In the genomic region with DNA sequence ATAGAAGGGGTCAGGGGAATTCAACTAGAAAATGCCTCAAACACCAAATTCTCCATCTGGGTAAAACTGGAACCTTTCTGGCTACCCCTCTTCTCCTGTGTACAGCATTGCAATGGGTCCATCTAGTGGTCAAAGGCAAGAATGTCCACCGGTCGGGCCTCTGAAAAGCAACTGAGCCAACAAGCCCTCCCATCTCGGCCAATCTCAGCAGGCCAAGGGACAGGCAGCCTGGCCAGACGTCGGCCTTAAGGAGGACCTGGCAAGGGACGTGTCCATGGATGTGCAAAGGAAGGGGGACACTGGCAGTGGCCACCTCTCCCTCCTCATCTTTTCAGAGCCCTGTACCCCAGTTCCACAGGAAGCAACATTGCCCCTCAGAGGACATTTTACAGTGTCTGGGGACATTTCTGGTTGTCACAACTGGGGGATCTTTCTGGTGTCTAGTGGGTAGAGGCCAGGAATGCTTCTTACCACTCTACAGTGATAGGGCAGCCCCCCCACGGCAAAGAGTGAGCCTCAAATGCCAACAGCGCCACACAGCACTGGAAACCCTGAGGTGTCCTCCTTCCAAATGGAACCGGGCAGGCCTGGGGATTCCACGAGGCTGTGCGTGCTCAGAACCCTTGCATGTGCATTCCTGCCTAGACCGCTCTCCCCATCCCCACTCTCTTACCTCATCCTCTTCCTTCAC, we compare ENCODE assay signal across 8 cellular contexts.
DNase-seq lines count a peak whose midpoint lies in the region; ATAC-seq and FAIRE-seq lines count a peak whose summit lies in the region.

No MANE protein-coding gene starts in this region.

- peak in 10 of 14 donors; percentile 6 to 51 (median 22) for DNase-seq in C1 segment of cervical spinal cord (lab: John Stamatoyannopoulos, UW)
- DNase-seq in GM18507 (ENCODE audit: extremely low spot score, insufficient read length, low read depth): peak; percentile 18
- peak; percentile 62 for DNase-seq in NCI-H226
- DNase-seq in activated T-cell treated with anti-CD3 and anti-CD28 coated beads, Interleukin-2, amount 50 U/mL, for 72 hours: peak; percentile 28 to 29
- peak; percentile 62 for DNase-seq in Right ventricle myocardium superior
- DNase-seq in pons (ENCODE audit: low spot score): peak; percentile 74
- DNase-seq in activated effector memory CD4-positive, alpha-beta T cell treated with anti-CD3 and anti-CD28 coated beads, Interleukin-2, amount 50 U/mL, for 16 hours: no peak

- H3K27me3 Mint-ChIP-seq in activated T-cell treated with anti-CD3 and anti-CD28 coated beads, Interleukin-2, amount 50 U/mL, for 72 hours (ENCODE audit: low read depth): no peaks in the 10 kb centered on the region

- H3K36me3 Mint-ChIP-seq in activated T-cell treated with anti-CD3 and anti-CD28 coated beads, Interleukin-2, amount 50 U/mL, for 72 hours (ENCODE audit: insufficient read depth in 2 of 2): no peaks in the 10 kb centered on the region

- intact Hi-C loops in Right ventricle myocardium superior (cut with DNase I): loop anchor here (5.0 kb wide), 1 partner anchor 347 kb away; no protein-coding TSS in a partner anchor

- H3K9me3 Mint-ChIP-seq in activated T-cell treated with anti-CD3 and anti-CD28 coated beads, Interleukin-2, amount 50 U/mL, for 72 hours: no peaks in the 10 kb centered on the region

- FAIRE-seq in GM18507 (lab: Jason Lieb, UNC): peak; percentile 78

- ATAC-seq in HG03045 (IDR thresholded peaks at IDR 0.05; ENCODE audit: unreplicated experiment) (peak; percentile 57), Right ventricle myocardium superior (ENCODE audit: poor library complexity) (peak; percentile 89)
- ATAC-seq in activated T-cell treated with anti-CD3 and anti-CD28 coated beads, Interleukin-2, amount 50 U/mL, for 72 hours (replicated peaks in 1 of 2): peak in 1 of 2 donors; percentile 51

- no peaks in the 10 kb centered on the region for H3K4me1 Mint-ChIP-seq in activated T-cell treated with anti-CD3 and anti-CD28 coated beads, Interleukin-2, amount 50 U/mL, for 72 hours (ENCODE audit: low read depth)

- no peak overlapping the region for H3K27ac Mint-ChIP-seq in activated T-cell treated with anti-CD3 and anti-CD28 coated beads, Interleukin-2, amount 50 U/mL, for 72 hours

- no peak overlapping the region for H3K4me3 Mint-ChIP-seq in activated T-cell treated with anti-CD3 and anti-CD28 coated beads, Interleukin-2, amount 50 U/mL, for 72 hours
